ENCODE assay signal across 9 cellular contexts in the genomic region with DNA sequence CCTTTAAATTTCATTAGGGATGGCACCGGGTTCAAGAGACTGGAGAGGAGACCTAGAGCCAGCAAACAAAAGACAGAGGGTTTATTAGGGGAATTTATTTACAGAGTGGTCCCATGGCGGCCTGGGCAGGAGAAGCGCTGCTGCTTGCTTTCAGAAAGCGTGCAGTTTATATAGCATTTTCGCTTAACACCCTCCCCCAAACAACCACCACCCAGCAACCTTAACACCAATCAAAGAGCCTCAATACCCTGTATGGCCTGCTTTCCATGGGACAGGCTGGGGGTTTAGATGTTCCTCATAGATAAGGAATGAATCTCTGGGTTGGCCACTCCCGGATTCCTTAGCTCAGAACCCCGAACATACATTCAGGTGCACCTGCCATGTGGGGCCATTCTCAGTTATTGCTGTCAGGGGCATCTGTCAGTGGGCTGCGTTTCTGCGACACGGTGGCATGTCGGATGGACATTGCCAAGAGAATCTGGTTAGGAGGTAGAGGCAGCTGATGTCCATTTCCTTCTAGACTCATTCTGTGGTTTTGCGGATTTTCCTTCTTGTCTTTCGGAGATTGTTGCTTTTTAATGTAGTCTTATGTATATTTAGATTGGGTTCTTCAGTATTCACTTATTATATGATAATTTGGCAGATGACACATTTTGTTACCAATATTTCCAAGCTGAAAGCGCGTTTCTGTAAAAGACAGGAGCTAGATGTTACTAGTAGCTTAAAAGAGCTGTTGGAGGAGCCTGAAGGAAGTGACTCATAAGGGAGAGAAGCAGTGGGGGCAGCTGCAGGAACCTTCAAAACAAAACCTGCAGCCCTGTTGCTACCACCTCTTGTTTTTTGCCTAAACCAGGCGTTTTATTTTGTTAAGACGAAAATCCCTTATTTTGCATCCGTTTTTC. TPM values are rescaled to one million over a fixed set of nuclear protein-coding genes. Genes with fewer than 3 reads are reported as not detected.
A peak's percentile ranks its signal among the peaks of the same experiment; 100 is the strongest.
DNase-seq lines count a peak whose midpoint lies in the region; ATAC-seq and TF ChIP-seq lines count a peak whose summit lies in the region.
"Had no signal": no experiment of that assay in that cellular context is flagged by ENCODE, and none has a peak within 500 bp of the region (broad histone marks: within the 10 kb centered on the region; RNA-seq: fewer than 3 reads in every experiment).

No MANE protein-coding gene starts in this region.

- H3K36me3 ChIP-seq in ES-I3 (ENCODE audit: insufficient read depth, low read length) (no peaks in the 10 kb centered on the region), KMS-11 (ENCODE audit: insufficient read depth) (no peaks in the 10 kb centered on the region), lower lobe of right lung (no peaks in the 10 kb centered on the region)

- H3K27ac Mint-ChIP-seq in activated naive CD8-positive, alpha-beta T cell treated with anti-CD3 and anti-CD28 coated beads, Interleukin-2, amount 50 U/mL, for 24 hours: no peak overlapping the region

- H3K9ac ChIP-seq in ES-I3 (ENCODE audit: low read depth, low read length) (peak overlapping the region; percentile 29; the same call in 1 of the 2 replicates), KMS-11 (peak overlapping the region; percentile 68)

- H3K4me1 Mint-ChIP-seq in activated naive CD8-positive, alpha-beta T cell treated with anti-CD3 and anti-CD28 coated beads, Interleukin-2, amount 50 U/mL, for 24 hours: peaks cover 8% of the 10 kb centered on the region

- no peaks in the 10 kb centered on the region for H4K20me1 ChIP-seq in KMS-11 (ENCODE audit: insufficient read depth)

- no peak for DNase-seq in activated naive CD8-positive, alpha-beta T cell treated with anti-CD3 and anti-CD28 coated beads, Interleukin-2, amount 50 U/mL, for 24 hours
- no peak for DNase-seq in lower lobe of right lung
- no peak for DNase-seq in DMS114 treated with DMSO at 0.1 percent for 48 hours (lab: John Stamatoyannopoulos, UW; ENCODE audit: unreplicated experiment)
- DNase-seq in NCI-H748 (lab: John Stamatoyannopoulos, UW; ENCODE audit: unreplicated experiment): no peak
- DNase-seq: NCI-H748 treated with DMSO at 0.1 percent for 48 hours had no signal

- H3K27ac ChIP-seq in KMS-11: peak overlapping the region; percentile 86
- no peak overlapping the region for H3K27ac ChIP-seq in lower lobe of right lung

- no peaks in the 10 kb centered on the region for H3K36me3 Mint-ChIP-seq in activated naive CD8-positive, alpha-beta T cell treated with anti-CD3 and anti-CD28 coated beads, Interleukin-2, amount 50 U/mL, for 24 hours (ENCODE audit: low read depth)

- intact Hi-C loops in lower lobe of right lung (cut with DNase I): no loop called here

- H3K9me3 Mint-ChIP-seq in activated naive CD8-positive, alpha-beta T cell treated with anti-CD3 and anti-CD28 coated beads, Interleukin-2, amount 50 U/mL, for 24 hours: no peaks in the 10 kb centered on the region

- no peak overlapping the region for H2AFZ ChIP-seq in KMS-11 (ENCODE audit: low read depth)

- peaks cover 91% of the 10 kb centered on the region for H3K79me2 ChIP-seq in KMS-11 (ENCODE audit: insufficient read depth, low read depth)

- H3K4me2 ChIP-seq in KMS-11: peak overlapping the region; percentile 78

- ATAC-seq in activated naive CD8-positive, alpha-beta T cell treated with anti-CD3 and anti-CD28 coated beads, Interleukin-2, amount 50 U/mL, for 24 hours: peak; percentile 62
- ATAC-seq in lower lobe of right lung (peak in 1 of 2 donors; percentile 52), HG03159 (IDR thresholded peaks at IDR 0.05; ENCODE audit: unreplicated experiment) (no peak), HG03457 (IDR thresholded peaks at IDR 0.05; ENCODE audit: unreplicated experiment) (no peak)

- no peak for TF ChIP-seq CTCF in KMS-11 (conservative IDR thresholded peaks at IDR 0.05; ENCODE audit: low read depth, low read length)
- TF ChIP-seq CTCF in lower lobe of right lung (IDR thresholded peaks at IDR 0.05): no peak

- H3K4me1 ChIP-seq in ES-I3 (ENCODE audit: insufficient read depth, low read length): peaks cover 55% of the 10 kb centered on the region
- H3K4me1 ChIP-seq in KMS-11 (ENCODE audit: low read depth, poor library complexity, severe bottlenecking): peaks cover 94% of the 10 kb centered on the region
- peaks cover 57% of the 10 kb centered on the region for H3K4me1 ChIP-seq in lower lobe of right lung

- H3K27me3 Mint-ChIP-seq in activated naive CD8-positive, alpha-beta T cell treated with anti-CD3 and anti-CD28 coated beads, Interleukin-2, amount 50 U/mL, for 24 hours: peaks cover 68% of the 10 kb centered on the region

- H3K4me3 ChIP-seq in KMS-11 (IDR thresholded peaks at IDR 0.05; ENCODE audit: insufficient read depth, low read depth, low read length) (peak overlapping the region; percentile 70), lower lobe of right lung (peak overlapping the region; percentile 5)

- H3K9me3 ChIP-seq in ES-I3 (ENCODE audit: control insufficient read depth, insufficient read depth, low read length) (no peaks in the 10 kb centered on the region), lower lobe of right lung (no peaks in the 10 kb centered on the region)

- H3K4me3 Mint-ChIP-seq in activated naive CD8-positive, alpha-beta T cell treated with anti-CD3 and anti-CD28 coated beads, Interleukin-2, amount 50 U/mL, for 24 hours: no peak overlapping the region

- no peaks in the 10 kb centered on the region for H3K27me3 ChIP-seq in KMS-11 (ENCODE audit: insufficient read depth, low read depth)
- H3K27me3 ChIP-seq in lower lobe of right lung (ENCODE audit: low read depth): no peaks in the 10 kb centered on the region

RNA-seq across cellular contexts. Expression of a gene that starts 7.2 kb away (rescaled TPM):
- 36.2 TPM for total RNA-seq in lower lobe of right lung
